Comparison of ENCODE assay signal across 10 cellular contexts in genomic region chr2:32977228-32977758, GRCh38. TPM values are rescaled to one million over a fixed set of nuclear protein-coding genes. Genes with fewer than 3 reads are reported as not detected.
DNase-seq lines count a peak whose midpoint lies in the region; ATAC-seq and TF ChIP-seq lines count a peak whose summit lies in the region.
"Had no signal": no experiment of that assay in that cellular context is flagged by ENCODE, and none has a peak within 500 bp of the region (broad histone marks: within the 10 kb centered on the region; RNA-seq: fewer than 3 reads in every experiment).

No MANE protein-coding gene starts in this region.

- WGBS in mammary epithelial cell (ENCODE audit: low coverage, missing lambda C conversion rate), result 0% methylated on average over 5 of the region's 6 CpGs
- WGBS in aorta, 2 donors, result 65 to 72% methylated on average over 6 of the region's 6 CpGs
- WGBS in trophoblast cell (ENCODE audit: extremely low coverage, insufficient coverage, insufficient read length), result no CpG with 5 or more reads among the region's 6 CpGs

- dilution Hi-C loops in mammary epithelial cell (cut with HindIII; ENCODE audit: low sequenced_read_pairs), result no loop called here

- no TSS peak for BruUV-seq in mammary epithelial cell (replicated peaks; lab: Mats Ljungman, UMichigan)

- peak overlapping the region; percentile 76 for H2AFZ ChIP-seq in mammary epithelial cell (ENCODE audit: low read depth, low read length)
- H2AFZ ChIP-seq in trophoblast cell (ENCODE audit: insufficient read depth, low read length, poor library complexity), result no peak overlapping the region
- H2AFZ ChIP-seq in osteoblast (ENCODE audit: low read length), result no peak overlapping the region

- no peak overlapping the region for H4K8ac ChIP-seq in trophoblast cell (ENCODE audit: low read depth, low read length)

- ATAC-seq in aorta (ENCODE audit: low FRiP score) (peak; percentile 41), GM18505 (IDR thresholded peaks at IDR 0.05; ENCODE audit: unreplicated experiment) (no peak)

- H3K4me2 ChIP-seq in mammary epithelial cell (ENCODE audit: insufficient read depth, low read depth, low read length) (no peak overlapping the region), trophoblast cell (ENCODE audit: low read length) (no peak overlapping the region), osteoblast (ENCODE audit: insufficient read depth, low read length) (no peak overlapping the region)

- H2AK5ac ChIP-seq in trophoblast cell (ENCODE audit: low read length), result no peak overlapping the region

- no peak overlapping the region for H2BK120ac ChIP-seq in trophoblast cell (ENCODE audit: insufficient read depth, low read length, poor library complexity)

- intact Hi-C loops in mammary epithelial cell (cut with micrococcal nuclease), result no loop called here
- intact Hi-C loops in aorta (cut with DNase I), result no loop called here

- no peak overlapping the region for H4K12ac ChIP-seq in trophoblast cell (ENCODE audit: low read depth, low read length)

- TF ChIP-seq CTCF in mammary epithelial cell (conservative IDR thresholded peaks at IDR 0.05 in 1 of 2, IDR thresholded peaks at IDR 0.05 in 1 of 2; ENCODE audit: extremely low read depth in 1 of 2, insufficient read depth in 1 of 2, low read depth in 1 of 2, low read length in 2 of 2) (no peak), osteoblast (IDR thresholded peaks at IDR 0.05; ENCODE audit: extremely low read depth, low read depth, low read length) (no peak)

- in situ Hi-C loops in mammary epithelial cell (cut with MboI; ENCODE audit: low sequenced_read_pairs in 2 of 2), result no loop called here

- no peak overlapping the region for H3K14ac ChIP-seq in trophoblast cell (ENCODE audit: low read length)

- DNase-seq in NCI-H748 (lab: John Stamatoyannopoulos, UW; ENCODE audit: unreplicated experiment), result peak; percentile 0
- no peak for DNase-seq in NCI-H748 treated with DMSO at 0.1 percent for 48 hours (lab: John Stamatoyannopoulos, UW)
- peak; percentile 92 for DNase-seq in mammary epithelial cell
- DNase-seq in iPS-NIHi11 (ENCODE audit: low spot score), result peak; percentile 65
- DNase-seq in aorta, result no peak
- no peak for DNase-seq in trophoblast cell
- no peak for DNase-seq in osteoblast (ENCODE audit: insufficient read length, low spot score, missing footprints)
- DNase-seq: tibial artery had no signal

- H4K20me1 ChIP-seq in mammary epithelial cell (ENCODE audit: insufficient read depth, low read length) (no peaks in the 10 kb centered on the region), osteoblast (ENCODE audit: insufficient read depth, low read length) (no peaks in the 10 kb centered on the region)

- no peak overlapping the region for H3K23ac ChIP-seq in trophoblast cell (ENCODE audit: low read length)

- no peak overlapping the region for H3K18ac ChIP-seq in trophoblast cell (ENCODE audit: low read length)

- H3K4ac ChIP-seq in trophoblast cell (ENCODE audit: low read depth, low read length), result no peak overlapping the region

- peaks cover 11% of the 10 kb centered on the region for H3K4me1 ChIP-seq in mammary epithelial cell (ENCODE audit: insufficient read depth, low read length)
- no peaks in the 10 kb centered on the region for H3K4me1 ChIP-seq in aorta (ENCODE audit: control insufficient read depth in 1 of 2, insufficient read depth in 2 of 2, low read length in 2 of 2)
- peaks cover 0 to 2% of the 10 kb centered on the region in 2 experiments for H3K4me1 ChIP-seq in trophoblast cell (ENCODE audit: control insufficient read depth in 1 of 2, insufficient read depth in 2 of 2, low read length in 2 of 2)
- H3K4me1 ChIP-seq in osteoblast (ENCODE audit: insufficient read depth, low read length), result no peaks in the 10 kb centered on the region

- H3K79me1 ChIP-seq in trophoblast cell (ENCODE audit: low read length), result no peaks in the 10 kb centered on the region

- no peak overlapping the region for H3K9ac ChIP-seq in mammary epithelial cell (ENCODE audit: insufficient read depth, low read length)
- no peak overlapping the region for H3K9ac ChIP-seq in trophoblast cell (ENCODE audit: low read length)

- TF ChIP-seq POLR2A in GM18505 (IDR thresholded peaks at IDR 0.05; ENCODE audit: borderline replicate concordance, extremely low read depth, insufficient read depth, insufficient read length), result no peak

- no peak overlapping the region for H3K4me3 ChIP-seq in mammary epithelial cell (replicated peaks in 1 of 3; ENCODE audit: insufficient read depth in 1 of 3, low read depth in 2 of 3, low read length in 3 of 3)
- H3K4me3 ChIP-seq in aorta (ENCODE audit: low read length in 2 of 2), result no peak overlapping the region
- no peak overlapping the region for H3K4me3 ChIP-seq in trophoblast cell (ENCODE audit: low read depth, low read length)
- no peak overlapping the region for H3K4me3 ChIP-seq in osteoblast (ENCODE audit: insufficient read depth, low read length)
- H3K4me3 ChIP-seq: tibial artery had no signal

- H3K36me3 ChIP-seq in mammary epithelial cell (ENCODE audit: insufficient read depth, low read length) (no peaks in the 10 kb centered on the region), aorta (ENCODE audit: control insufficient read depth in 1 of 2, insufficient read depth in 2 of 2, low read length in 1 of 2) (no peaks in the 10 kb centered on the region), trophoblast cell (ENCODE audit: control insufficient read depth in 1 of 2, insufficient read depth in 2 of 2, low read length in 2 of 2) (no peaks in the 10 kb centered on the region), osteoblast (ENCODE audit: insufficient read depth, low read length) (no peaks in the 10 kb centered on the region)
- H3K36me3 ChIP-seq: tibial artery had no signal

- no peaks in the 10 kb centered on the region for H3K9me3 ChIP-seq in mammary epithelial cell (replicated peaks; ENCODE audit: insufficient read depth, low read length)
- H3K9me3 ChIP-seq in aorta (ENCODE audit: control insufficient read depth, low read length), result no peaks in the 10 kb centered on the region
- H3K9me3 ChIP-seq in trophoblast cell (ENCODE audit: insufficient read depth, low read depth, low read length), result no peaks in the 10 kb centered on the region
- no peaks in the 10 kb centered on the region for H3K9me3 ChIP-seq in osteoblast (ENCODE audit: low read depth, low read length)
- H3K9me3 ChIP-seq: tibial artery had no signal

- no peaks in the 10 kb centered on the region for H3K79me2 ChIP-seq in mammary epithelial cell (ENCODE audit: insufficient read depth, low read length)
- no peaks in the 10 kb centered on the region for H3K79me2 ChIP-seq in trophoblast cell (ENCODE audit: control insufficient read depth, insufficient read depth, low read length, poor library complexity)
- H3K79me2 ChIP-seq in osteoblast (ENCODE audit: insufficient read depth, low read length), result no peaks in the 10 kb centered on the region

- H2BK5ac ChIP-seq in trophoblast cell (ENCODE audit: low read depth, low read length, poor library complexity), result no peak overlapping the region

- no peak overlapping the region for H2BK12ac ChIP-seq in trophoblast cell (ENCODE audit: low read length)

- H3K27ac ChIP-seq in mammary epithelial cell (ENCODE audit: insufficient read depth, low read depth, low read length), result no peak overlapping the region
- H3K27ac ChIP-seq in aorta (ENCODE audit: low read depth in 1 of 2, low read length in 2 of 2), result no peak overlapping the region
- H3K27ac ChIP-seq in trophoblast cell (ENCODE audit: low read depth, low read length), result no peak overlapping the region
- H3K27ac ChIP-seq in osteoblast (ENCODE audit: low read depth, low read length), result no peak overlapping the region
- H3K27ac ChIP-seq: tibial artery, VCaP had no signal

- CTCF ChIA-PET in mammary epithelial cell (lab: Charles Lee; ENCODE audit: low non-redundant PET), result interaction anchor here (0.6 kb wide), 1 partner anchor 61 kb away, joined by 3 read pairs; no protein-coding TSS in a partner anchor

- no peak overlapping the region for H4K91ac ChIP-seq in trophoblast cell (ENCODE audit: low read depth, low read length)

- H3K27me3 ChIP-seq in mammary epithelial cell (ENCODE audit: insufficient read depth, low read length), result no peaks in the 10 kb centered on the region
- no peaks in the 10 kb centered on the region for H3K27me3 ChIP-seq in aorta (ENCODE audit: control insufficient read depth in 1 of 2, insufficient read depth in 2 of 2, low read length in 1 of 2)
- no peaks in the 10 kb centered on the region for H3K27me3 ChIP-seq in trophoblast cell (ENCODE audit: insufficient read depth, low read length)
- no peaks in the 10 kb centered on the region for H3K27me3 ChIP-seq in osteoblast (ENCODE audit: insufficient read depth, low read length)
- H3K27me3 ChIP-seq: tibial artery had no signal

RNA-seq across cellular contexts. Expression of gene LTBP1, which starts 30.5 kb away (rescaled TPM):
- total RNA-seq in mammary epithelial cell, result 10 to 100 TPM; 20.9 to 80.2 TPM
- polyA plus RNA-seq in mammary epithelial cell, result 13.7 TPM
- 36.2 TPM for polyA minus RNA-seq in mammary epithelial cell
- 100 to 1,000 TPM; 551 to 573 TPM for total RNA-seq in aorta
- 100 to 1,000 TPM; 107 to 539 TPM for polyA plus RNA-seq in aorta
- 26.6 and 27.0 TPM in 2 replicates for polyA plus RNA-seq in trophoblast cell (2013)
- total RNA-seq in osteoblast, result 158 and 224 TPM in 2 replicates

Comparison
In these comparisons a context has a peak if more than half of its experiments do, and no peak if none do; other contexts are left out.
1. DNase-seq: peak in NCI-H748 (single experiment), mammary epithelial cell (single experiment) and iPS-NIHi11 (single experiment); none in NCI-H748 treated with DMSO at 0.1 percent for 48 hours (single experiment), aorta (0 of 2), trophoblast cell (0 of 2) and osteoblast (single experiment).